Comparison of ENCODE assay signal across 1 cellular context in the genomic region with DNA sequence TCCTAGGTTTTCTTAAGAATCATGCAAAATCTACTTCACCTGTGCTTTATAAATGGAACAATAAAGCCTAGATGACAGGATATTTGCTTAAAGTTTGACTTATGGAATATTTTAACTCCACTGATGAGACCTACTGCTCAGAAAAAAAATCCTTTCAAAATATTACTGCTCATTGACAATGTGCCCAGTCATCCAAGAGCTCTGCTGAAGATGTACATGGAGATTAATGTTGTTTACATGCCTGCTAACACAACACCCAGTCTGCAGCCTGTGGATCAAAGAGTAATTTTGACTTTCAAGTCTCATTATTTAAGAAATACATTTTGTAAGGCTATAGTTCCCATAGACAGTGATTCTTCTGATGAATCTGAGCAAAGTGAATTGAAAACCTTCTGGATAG.
TF ChIP-seq lines count a peak whose summit lies in the region.

No MANE protein-coding gene starts in this region.

TF ChIP-seq in K562, 482 proteins besides CTCF, POLR2A, EP300 and RAD21 (continued from another document):
- TF ChIP-seq GABPA (tag; conservative IDR thresholded peaks at IDR 0.05; ENCODE audit: low read depth) (no peak), ZNF445 (CRISPR knock-in tag; IDR thresholded peaks at IDR 0.05; ENCODE audit: low read depth) (no peak), MAFG (tag; conservative IDR thresholded peaks at IDR 0.05) (peak; percentile 79), IRF1 (CRISPR knock-in tag; IDR thresholded peaks at IDR 0.05; ENCODE audit: borderline replicate concordance) (no peak), NFE2L1 (tag; IDR thresholded peaks at IDR 0.05; ENCODE audit: borderline replicate concordance, low read depth) (peak; percentile 34; the same call in 1 of the 2 replicates), NFE2 (IDR thresholded peaks at IDR 0.05; ENCODE audit: low read depth) (peak; percentile 78), SETDB1 (IDR thresholded peaks at IDR 0.05; ENCODE audit: low read length) (no peak), MAFF (IDR thresholded peaks at IDR 0.05; ENCODE audit: low read length) (peak; percentile 12; the same call in 1 of the 2 replicates)
TF ChIP-seq in K562: peak in this region for 5.
